Comparison of ENCODE assay signal across 8 cellular contexts in the genomic region with DNA sequence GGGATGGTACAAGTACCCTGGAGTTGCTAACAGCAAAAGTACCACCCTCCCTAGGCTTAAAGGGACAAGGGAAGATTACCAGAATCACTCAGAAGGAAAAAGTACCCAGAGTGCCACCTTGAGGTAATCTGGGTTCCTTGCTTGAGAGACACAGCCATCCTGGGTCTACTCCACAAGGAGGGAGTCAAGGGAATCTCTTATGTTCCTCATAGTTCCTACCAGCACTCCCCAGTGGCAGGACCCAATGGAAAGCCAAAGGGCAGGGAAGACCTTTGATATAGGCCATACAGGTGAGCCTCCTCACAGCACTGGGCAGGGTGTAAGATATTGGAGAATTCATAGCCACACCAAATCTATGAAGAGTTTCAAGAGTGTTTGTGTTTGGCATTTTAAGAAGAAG.
DNase-seq lines count a peak whose midpoint lies in the region; ATAC-seq and TF ChIP-seq lines count a peak whose summit lies in the region.
"Had no signal": no experiment of that assay in that cellular context is flagged by ENCODE, and none has a peak within 500 bp of the region (broad histone marks: within the 10 kb centered on the region; RNA-seq: fewer than 3 reads in every experiment).

No MANE protein-coding gene starts in this region.

- no peaks in the 10 kb centered on the region for H3K9me3 ChIP-seq in OCI-LY3 (ENCODE audit: insufficient read depth, low read length)
- H3K9me3 ChIP-seq: thoracic aorta had no signal

- no peak overlapping the region for H3K4me2 ChIP-seq in OCI-LY3 (ENCODE audit: low read length)

- DNase-seq in brain microvascular endothelial cell, result peak; percentile 5
- DNase-seq in stimulated activated CD4-positive, alpha-beta T cell treated with anti-CD3 and anti-CD28 coated beads, Interleukin-2, amount 100 ng/mL, for 24 hours, result peak; percentile 38 to 60
- no peak for DNase-seq in SHP77 treated with DMSO at 0.1 percent for 48 hours (lab: John Stamatoyannopoulos, UW)
- DNase-seq in central memory CD4-positive, alpha-beta T cell, result no peak

- H4K20me1 ChIP-seq in OCI-LY3 (ENCODE audit: insufficient read depth, low read length), result no peaks in the 10 kb centered on the region

- H3K4me3 ChIP-seq in OCI-LY3 (ENCODE audit: low read length), result no peak overlapping the region
- H3K4me3 ChIP-seq in brain microvascular endothelial cell (ENCODE audit: low read depth, low read length), result no peak overlapping the region
- H3K4me3 ChIP-seq: thoracic aorta had no signal

- in situ Hi-C loops in brain microvascular endothelial cell (cut with HindIII; ENCODE audit: low pct_ligation_motif_present, low sequenced_read_pairs), result no loop called here

- H3K36me3 ChIP-seq in OCI-LY3 (replicated peaks; ENCODE audit: low read depth, low read length), result no peaks in the 10 kb centered on the region
- H3K36me3 ChIP-seq in brain microvascular endothelial cell (replicated peaks), result no peaks in the 10 kb centered on the region
- H3K36me3 ChIP-seq: thoracic aorta had no signal

- H3K79me2 ChIP-seq in OCI-LY3 (ENCODE audit: low read length), result no peaks in the 10 kb centered on the region

- H3K27ac ChIP-seq in OCI-LY3 (ENCODE audit: low read length) (no peak overlapping the region), brain microvascular endothelial cell (no peak overlapping the region)
- H3K27ac ChIP-seq: thoracic aorta had no signal

- H3K27me3 ChIP-seq in OCI-LY3 (ENCODE audit: low read depth, low read length), result no peaks in the 10 kb centered on the region
- no peaks in the 10 kb centered on the region for H3K27me3 ChIP-seq in brain microvascular endothelial cell (replicated peaks)

- TF ChIP-seq CTCF in OCI-LY3 (IDR thresholded peaks at IDR 0.05; ENCODE audit: low read depth, low read length) (peak; percentile 85), brain microvascular endothelial cell (IDR thresholded peaks at IDR 0.05; ENCODE audit: low read depth, low read length, missing control alignments) (peak; percentile 59)

- ATAC-seq in GM21723 (IDR thresholded peaks at IDR 0.05; ENCODE audit: unreplicated experiment) (peak; percentile 55), HG02938 (IDR thresholded peaks at IDR 0.05; ENCODE audit: unreplicated experiment) (no peak)

- peak overlapping the region; percentile 47; the same call in 1 of the 2 replicates for H2AFZ ChIP-seq in OCI-LY3 (ENCODE audit: low read depth, low read length)

- H3K9ac ChIP-seq in OCI-LY3 (ENCODE audit: low read length), result no peak overlapping the region

- peaks cover 49% of the 10 kb centered on the region for H3K4me1 ChIP-seq in OCI-LY3 (ENCODE audit: low read length)

Comparison
In these comparisons a context has a peak if more than half of its experiments do, and no peak if none do; other contexts are left out.
1. DNase-seq: peak in brain microvascular endothelial cell (single experiment) and stimulated activated CD4-positive, alpha-beta T cell treated with anti-CD3 and anti-CD28 coated beads, Interleukin-2, amount 100 ng/mL, for 24 hours (2 of 2); none in SHP77 treated with DMSO at 0.1 percent for 48 hours (single experiment) and central memory CD4-positive, alpha-beta T cell (single experiment).